Comparison of ENCODE assay signal across 7 cellular contexts in the genomic region with DNA sequence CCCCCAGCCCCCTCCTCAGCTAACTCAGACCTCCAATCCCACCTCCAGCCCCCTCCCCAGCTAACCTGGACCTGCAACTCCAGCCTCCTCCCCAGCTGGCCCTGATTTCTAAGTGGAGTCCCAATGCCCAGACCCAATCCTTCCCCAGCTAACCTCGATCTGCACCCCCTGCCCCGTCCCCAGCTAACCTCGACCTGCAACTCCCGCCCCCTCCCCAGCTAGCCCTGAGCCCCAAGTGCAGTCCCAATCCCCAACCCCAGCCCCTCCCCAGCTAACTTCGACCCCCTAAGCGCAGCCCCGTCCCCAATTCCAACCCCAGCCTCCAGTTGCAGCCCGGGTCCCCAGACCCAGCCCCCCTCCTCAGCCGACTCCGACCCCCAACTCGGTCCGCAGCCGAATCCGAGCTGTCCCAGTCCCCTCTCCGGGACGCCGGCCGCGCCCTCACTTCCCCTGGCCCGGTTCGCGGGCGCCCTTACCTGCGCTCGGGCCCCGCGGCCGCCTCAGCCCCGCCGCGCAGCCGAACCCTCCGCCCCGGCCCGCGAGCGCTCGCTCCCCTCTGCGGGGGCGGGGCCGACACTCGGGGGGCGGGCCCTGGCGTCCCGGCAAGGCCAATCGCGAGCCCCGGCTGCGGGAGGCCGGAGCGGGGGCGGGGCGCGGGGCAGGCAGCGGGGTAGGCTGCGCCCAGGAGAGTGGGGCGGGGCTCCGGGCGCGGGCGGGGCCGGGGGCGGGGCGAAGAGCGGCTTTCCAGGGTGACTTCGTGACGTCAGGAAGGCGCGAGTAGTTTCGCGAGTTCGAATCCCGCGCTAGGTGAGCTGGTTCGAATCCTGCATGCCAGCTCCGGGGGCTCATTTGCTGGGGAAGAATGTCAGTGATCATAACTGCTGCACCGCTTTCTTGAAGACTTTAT. TPM values are rescaled to one million over a fixed set of nuclear protein-coding genes. Genes with fewer than 3 reads are reported as not detected.
DNase-seq lines count a peak whose midpoint lies in the region; ATAC-seq and TF ChIP-seq lines count a peak whose summit lies in the region.

A gene (minus strand): TSS at position 525 of the 907 bp plus-strand sequence. CDS start 182,006 bp downstream, outside the sequence.

- peaks cover 29% of the 10 kb centered on the region for H3K27me3 ChIP-seq in ectodermal cell (ENCODE audit: control insufficient read depth, insufficient read depth, low read length, poor library complexity, severe bottlenecking)
- H3K27me3 ChIP-seq in lung (ENCODE audit: control insufficient read depth, insufficient read depth), result no peaks in the 10 kb centered on the region

- 2% methylated on average over 77 of the region's 77 CpGs for WGBS in ectodermal cell, 2 experiments
- WGBS in lung, 2 donors, result 3% methylated on average over 66 to 77 of the region's 77 CpGs

- TF ChIP-seq CTCF in lung (IDR thresholded peaks at IDR 0.05; ENCODE audit: control extremely low read depth, extremely low read depth), result no peak

- H3K4me1 ChIP-seq in ectodermal cell (ENCODE audit: control insufficient read depth, insufficient read depth, low read length) (peaks cover 15% of the 10 kb centered on the region), lung (ENCODE audit: control insufficient read depth in 2 of 2, insufficient read depth in 2 of 2, low read length in 2 of 2) (peaks cover 7% of the 10 kb centered on the region in 2 donors)

- H3K27ac ChIP-seq in ectodermal cell (ENCODE audit: insufficient read depth, low read depth, low read length, poor library complexity, severe bottlenecking), result no peak within 1 kb of the TSS
- H3K27ac ChIP-seq in lung (ENCODE audit: low read depth in 1 of 2, low read length in 1 of 2), result peak within 1 kb of the TSS; percentile 70 to 94

- peak; percentile 11 for DNase-seq in NCI-H526 treated with DMSO at 0.1 percent for 48 hours (lab: John Stamatoyannopoulos, UW)
- DNase-seq in activated CD8-positive, alpha-beta memory T cell treated with anti-CD3 and anti-CD28 coated beads for 24 hours, result peak; percentile 97
- peak; percentile 94 for DNase-seq in lung (ENCODE audit: low spot score)
- DNase-seq in stimulated activated CD4-positive, alpha-beta T cell treated with anti-CD3 and anti-CD28 coated beads, Interleukin-4, amount 100 ng/mL, for 48 hours (ENCODE audit: low read depth in 2 of 2), result peak; percentile 95 to 97

- H3K36me3 ChIP-seq in ectodermal cell (ENCODE audit: control insufficient read depth, insufficient read depth, low read length) (no peaks in the 10 kb centered on the region), lung (ENCODE audit: control insufficient read depth in 2 of 2, insufficient read depth in 2 of 2, low read length in 2 of 2) (no peaks in the 10 kb centered on the region)

- ATAC-seq in GM18511 (IDR thresholded peaks at IDR 0.05; ENCODE audit: unreplicated experiment) (peak; percentile 84), HG02970 (IDR thresholded peaks at IDR 0.05; ENCODE audit: low FRiP score, unreplicated experiment) (peak; percentile 75), lung (ENCODE audit: insufficient read depth, low FRiP score) (peak; percentile 98)

- H3K4me3 ChIP-seq in ectodermal cell (ENCODE audit: insufficient read depth, low read depth, low read length) (peak within 1 kb of the TSS; percentile 65), lung (peak within 1 kb of the TSS; percentile 75)

- no peaks in the 10 kb centered on the region for H3K9me3 ChIP-seq in ectodermal cell (ENCODE audit: control insufficient read depth, low read length)
- no peaks in the 10 kb centered on the region for H3K9me3 ChIP-seq in lung (ENCODE audit: control insufficient read depth in 2 of 2, insufficient read depth in 1 of 2, low read length in 1 of 2)

RNA-seq across cellular contexts. Expression of the gene that starts here (rescaled TPM):
- 10.6 TPM for polyA plus RNA-seq in ectodermal cell (2013, experiment 1 of 4)
- polyA plus RNA-seq in ectodermal cell (2013, experiment 2 of 4), result 11.1 TPM
- 8.1 TPM for polyA plus RNA-seq in ectodermal cell (2013, experiment 3 of 4)
- polyA plus RNA-seq in ectodermal cell (2013, experiment 4 of 4), result 7.9 TPM
- total RNA-seq in lung, result 1 to 10 TPM; 2.4 to 4.5 TPM
- polyA plus RNA-seq in lung, result 1 to 10 TPM; 1.6 to 3.1 TPM

Comparison
In these comparisons a context has a peak if more than half of its experiments do, and no peak if none do; other contexts are left out.
1. DNase-seq: peak in every context shown above with its lines; median percentile 97 in activated CD8-positive, alpha-beta memory T cell treated with anti-CD3 and anti-CD28 coated beads for 24 hours; 96 in stimulated activated CD4-positive, alpha-beta T cell treated with anti-CD3 and anti-CD28 coated beads, Interleukin-4, amount 100 ng/mL, for 48 hours; 94 in lung; 11 in NCI-H526 treated with DMSO at 0.1 percent for 48 hours.